In genomic region chr2:44779793-44780192, GRCh38 we compare ENCODE assay signal across 2 cellular contexts.
TF ChIP-seq lines count a peak whose summit lies in the region.

No MANE protein-coding gene starts in this region.

TF ChIP-seq in H1, 55 proteins besides CTCF, POLR2A, EP300 and RAD21 (continued from another document):
- TF ChIP-seq, protein P1, sequence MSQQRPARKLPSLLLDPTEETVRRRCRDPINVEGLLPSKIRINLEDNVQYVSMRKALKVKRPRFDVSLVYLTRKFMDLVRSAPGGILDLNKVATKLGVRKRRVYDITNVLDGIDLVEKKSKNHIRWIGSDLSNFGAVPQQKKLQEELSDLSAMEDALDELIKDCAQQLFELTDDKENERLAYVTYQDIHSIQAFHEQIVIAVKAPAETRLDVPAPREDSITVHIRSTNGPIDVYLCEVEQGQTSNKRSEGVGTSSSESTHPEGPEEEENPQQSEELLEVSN (IDR thresholded peaks at IDR 0.05): no peak
- TF ChIP-seq CEBPB (IDR thresholded peaks at IDR 0.05; ENCODE audit: low read depth, low read length) (no peak), SIRT6 (IDR thresholded peaks at IDR 0.05; ENCODE audit: low read length) (no peak), RXRA (IDR thresholded peaks at IDR 0.05; ENCODE audit: insufficient read depth, low read depth, low read length) (no peak), ATF2 (IDR thresholded peaks at IDR 0.05; ENCODE audit: low read length) (no peak), RNF2 (IDR thresholded peaks at IDR 0.05; ENCODE audit: borderline replicate concordance, low read depth, low read length, missing control alignments, poor library complexity, severe bottlenecking) (no peak)
TF ChIP-seq in H1: peak in this region for 0.

TF ChIP-seq in SK-N-SH, 30 proteins besides CTCF, POLR2A, EP300 and RAD21 (continued from another document):
- TF ChIP-seq POLR2AphosphoS5 (IDR thresholded peaks at IDR 0.05; ENCODE audit: low read depth, low read length) (no peak), MEF2A (IDR thresholded peaks at IDR 0.05; ENCODE audit: borderline replicate concordance, low read depth) (no peak), MXI1 (IDR thresholded peaks at IDR 0.05; ENCODE audit: low read depth, low read length) (no peak), GATA2 (CRISPR knock-in tag; IDR thresholded peaks at IDR 0.05) (no peak), GABPA (IDR thresholded peaks at IDR 0.05; ENCODE audit: low read depth) (no peak), REST (IDR thresholded peaks at IDR 0.05; ENCODE audit: low read depth, low read length) (no peak), TEAD4 (IDR thresholded peaks at IDR 0.05; ENCODE audit: borderline replicate concordance, insufficient read depth) (no peak)
- TF ChIP-seq, protein P2, sequence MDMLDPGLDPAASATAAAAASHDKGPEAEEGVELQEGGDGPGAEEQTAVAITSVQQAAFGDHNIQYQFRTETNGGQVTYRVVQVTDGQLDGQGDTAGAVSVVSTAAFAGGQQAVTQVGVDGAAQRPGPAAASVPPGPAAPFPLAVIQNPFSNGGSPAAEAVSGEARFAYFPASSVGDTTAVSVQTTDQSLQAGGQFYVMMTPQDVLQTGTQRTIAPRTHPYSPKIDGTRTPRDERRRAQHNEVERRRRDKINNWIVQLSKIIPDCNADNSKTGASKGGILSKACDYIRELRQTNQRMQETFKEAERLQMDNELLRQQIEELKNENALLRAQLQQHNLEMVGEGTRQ (IDR thresholded peaks at IDR 0.05; ENCODE audit: borderline replicate concordance, low read depth, low read length): no peak
